In the genomic region with DNA sequence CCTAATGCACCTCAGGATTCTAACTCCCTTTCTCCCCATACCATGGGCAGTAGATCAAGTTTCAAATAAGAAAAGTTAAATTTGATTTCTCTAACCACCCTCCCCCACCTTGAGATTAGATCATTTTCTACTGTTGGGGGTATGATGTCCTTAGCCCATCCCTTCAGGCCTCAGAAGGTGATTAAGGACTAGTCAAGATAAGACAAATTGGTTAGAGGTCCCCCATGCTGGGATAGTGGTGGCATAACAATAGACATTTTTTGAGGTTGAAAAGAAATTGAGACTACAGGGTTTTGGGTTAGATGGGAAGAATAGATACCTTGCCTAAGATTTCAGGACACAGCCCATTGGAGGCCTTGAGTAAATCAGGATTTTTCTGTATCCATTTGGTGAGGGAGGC, we compare ENCODE assay signal across 1 cellular context.
TF ChIP-seq lines count a peak whose summit lies in the region.

No MANE protein-coding gene starts in this region.

TF ChIP-seq in K562, 482 proteins besides CTCF, POLR2A, EP300 and RAD21:
- TF ChIP-seq TSC22D4 (tag; IDR thresholded peaks at IDR 0.05): no peak
- TF ChIP-seq, protein P1, sequence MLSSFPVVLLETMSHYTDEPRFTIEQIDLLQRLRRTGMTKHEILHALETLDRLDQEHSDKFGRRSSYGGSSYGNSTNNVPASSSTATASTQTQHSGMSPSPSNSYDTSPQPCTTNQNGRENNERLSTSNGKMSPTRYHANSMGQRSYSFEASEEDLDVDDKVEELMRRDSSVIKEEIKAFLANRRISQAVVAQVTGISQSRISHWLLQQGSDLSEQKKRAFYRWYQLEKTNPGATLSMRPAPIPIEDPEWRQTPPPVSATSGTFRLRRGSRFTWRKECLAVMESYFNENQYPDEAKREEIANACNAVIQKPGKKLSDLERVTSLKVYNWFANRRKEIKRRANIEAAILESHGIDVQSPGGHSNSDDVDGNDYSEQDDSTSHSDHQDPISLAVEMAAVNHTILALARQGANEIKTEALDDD (IDR thresholded peaks at IDR 0.05): peak; percentile 66
